Comparison of ENCODE assay signal across 1 cellular context in the genomic region with DNA sequence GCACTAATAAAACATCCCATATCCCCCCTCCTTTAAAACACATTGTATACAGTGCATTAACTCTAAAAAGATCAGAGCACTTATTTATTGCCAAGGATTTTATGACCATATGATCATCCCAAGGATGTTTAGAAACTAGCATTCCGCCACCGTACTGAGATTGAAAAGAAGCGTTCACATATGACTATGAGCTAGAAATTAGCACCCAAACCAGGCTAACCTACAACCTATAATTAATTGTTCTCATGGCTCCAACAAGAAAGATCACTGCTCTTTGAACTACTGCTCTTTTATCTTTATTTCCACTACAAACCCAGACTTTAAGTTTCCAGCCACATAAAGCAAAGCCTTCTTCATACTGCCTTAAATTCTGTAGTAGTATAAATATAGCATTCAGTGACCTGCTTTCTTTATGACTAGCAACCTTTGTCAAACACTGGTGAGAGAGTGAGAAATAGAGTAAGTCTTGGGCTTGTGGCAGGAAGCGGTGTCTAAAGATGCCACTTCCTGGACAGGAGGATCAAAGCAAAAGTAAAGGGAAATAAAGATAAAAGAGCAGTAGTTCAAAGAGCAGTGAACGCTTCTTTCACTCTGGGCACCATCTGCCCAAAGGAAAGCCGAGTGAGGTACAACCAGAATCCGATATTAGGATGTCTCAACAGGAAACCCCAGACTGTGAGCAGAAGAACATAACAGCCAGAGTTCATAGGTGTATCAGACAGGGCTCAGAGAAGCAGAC.
A peak's percentile ranks its signal among the peaks of the same experiment; 100 is the strongest.
TF ChIP-seq lines count a peak whose summit lies in the region.

No MANE protein-coding gene starts in this region.

TF ChIP-seq in GM12878, 131 proteins besides CTCF, POLR2A, EP300 and RAD21 (continued from another document):
- TF ChIP-seq, protein P1, sequence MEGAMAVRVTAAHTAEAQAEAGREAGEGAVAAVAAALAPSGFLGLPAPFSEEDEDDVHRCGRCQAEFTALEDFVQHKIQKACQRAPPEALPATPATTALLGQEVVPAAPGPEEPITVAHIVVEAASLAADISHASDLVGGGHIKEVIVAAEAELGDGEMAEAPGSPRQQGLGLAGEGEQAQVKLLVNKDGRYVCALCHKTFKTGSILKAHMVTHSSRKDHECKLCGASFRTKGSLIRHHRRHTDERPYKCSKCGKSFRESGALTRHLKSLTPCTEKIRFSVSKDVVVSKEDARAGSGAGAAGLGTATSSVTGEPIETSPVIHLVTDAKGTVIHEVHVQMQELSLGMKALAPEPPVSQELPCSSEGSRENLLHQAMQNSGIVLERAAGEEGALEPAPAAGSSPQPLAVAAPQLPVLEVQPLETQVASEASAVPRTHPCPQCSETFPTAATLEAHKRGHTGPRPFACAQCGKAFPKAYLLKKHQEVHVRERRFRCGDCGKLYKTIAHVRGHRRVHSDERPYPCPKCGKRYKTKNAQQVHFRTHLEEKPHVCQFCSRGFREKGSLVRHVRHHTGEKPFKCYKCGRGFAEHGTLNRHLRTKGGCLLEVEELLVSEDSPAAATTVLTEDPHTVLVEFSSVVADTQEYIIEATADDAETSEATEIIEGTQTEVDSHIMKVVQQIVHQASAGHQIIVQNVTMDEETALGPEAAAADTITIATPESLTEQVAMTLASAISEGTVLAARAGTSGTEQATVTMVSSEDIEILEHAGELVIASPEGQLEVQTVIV (IDR thresholded peaks at IDR 0.05; ENCODE audit: borderline replicate concordance, partially characterized antibody) = no peak
- TF ChIP-seq SRF (IDR thresholded peaks at IDR 0.05; ENCODE audit: low read depth in 2 of 2, low read length in 2 of 2) (peak in 1 of 2 experiments; percentile 67; a peak in 1 of 4 replicates), CBX3 (IDR thresholded peaks at IDR 0.05; ENCODE audit: borderline replicate concordance, low read depth) (no peak), NRF1 (conservative IDR thresholded peaks at IDR 0.05; ENCODE audit: low read depth, low read length) (no peak), POU2F2 (IDR thresholded peaks at IDR 0.05; ENCODE audit: borderline replicate concordance, low read depth, low read length) (peak; percentile 43; the same call in 2 of the 3 replicates), SP1 (IDR thresholded peaks at IDR 0.05; ENCODE audit: low read depth, low read length) (peak; percentile 48), SMARCA5 (IDR thresholded peaks at IDR 0.05) (no peak), ZZZ3 (IDR thresholded peaks at IDR 0.05; ENCODE audit: control insufficient read depth, insufficient read length, low read depth) (no peak), SIX5 (IDR thresholded peaks at IDR 0.05; ENCODE audit: low read depth, low read length, severe bottlenecking) (no peak), PML (IDR thresholded peaks at IDR 0.05; ENCODE audit: low read length) (peak; percentile 80), ATF7 (IDR thresholded peaks at IDR 0.05; ENCODE audit: low read depth) (peak; percentile 66)
- TF ChIP-seq, protein P2, sequence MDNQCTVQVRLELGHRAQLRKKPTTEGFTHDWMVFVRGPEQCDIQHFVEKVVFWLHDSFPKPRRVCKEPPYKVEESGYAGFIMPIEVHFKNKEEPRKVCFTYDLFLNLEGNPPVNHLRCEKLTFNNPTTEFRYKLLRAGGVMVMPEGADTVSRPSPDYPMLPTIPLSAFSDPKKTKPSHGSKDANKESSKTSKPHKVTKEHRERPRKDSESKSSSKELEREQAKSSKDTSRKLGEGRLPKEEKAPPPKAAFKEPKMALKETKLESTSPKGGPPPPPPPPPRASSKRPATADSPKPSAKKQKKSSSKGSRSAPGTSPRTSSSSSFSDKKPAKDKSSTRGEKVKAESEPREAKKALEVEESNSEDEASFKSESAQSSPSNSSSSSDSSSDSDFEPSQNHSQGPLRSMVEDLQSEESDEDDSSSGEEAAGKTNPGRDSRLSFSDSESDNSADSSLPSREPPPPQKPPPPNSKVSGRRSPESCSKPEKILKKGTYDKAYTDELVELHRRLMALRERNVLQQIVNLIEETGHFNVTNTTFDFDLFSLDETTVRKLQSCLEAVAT (IDR thresholded peaks at IDR 0.05) = peak; percentile 60; the same call in 1 of the 2 replicates
- TF ChIP-seq, protein P3, sequence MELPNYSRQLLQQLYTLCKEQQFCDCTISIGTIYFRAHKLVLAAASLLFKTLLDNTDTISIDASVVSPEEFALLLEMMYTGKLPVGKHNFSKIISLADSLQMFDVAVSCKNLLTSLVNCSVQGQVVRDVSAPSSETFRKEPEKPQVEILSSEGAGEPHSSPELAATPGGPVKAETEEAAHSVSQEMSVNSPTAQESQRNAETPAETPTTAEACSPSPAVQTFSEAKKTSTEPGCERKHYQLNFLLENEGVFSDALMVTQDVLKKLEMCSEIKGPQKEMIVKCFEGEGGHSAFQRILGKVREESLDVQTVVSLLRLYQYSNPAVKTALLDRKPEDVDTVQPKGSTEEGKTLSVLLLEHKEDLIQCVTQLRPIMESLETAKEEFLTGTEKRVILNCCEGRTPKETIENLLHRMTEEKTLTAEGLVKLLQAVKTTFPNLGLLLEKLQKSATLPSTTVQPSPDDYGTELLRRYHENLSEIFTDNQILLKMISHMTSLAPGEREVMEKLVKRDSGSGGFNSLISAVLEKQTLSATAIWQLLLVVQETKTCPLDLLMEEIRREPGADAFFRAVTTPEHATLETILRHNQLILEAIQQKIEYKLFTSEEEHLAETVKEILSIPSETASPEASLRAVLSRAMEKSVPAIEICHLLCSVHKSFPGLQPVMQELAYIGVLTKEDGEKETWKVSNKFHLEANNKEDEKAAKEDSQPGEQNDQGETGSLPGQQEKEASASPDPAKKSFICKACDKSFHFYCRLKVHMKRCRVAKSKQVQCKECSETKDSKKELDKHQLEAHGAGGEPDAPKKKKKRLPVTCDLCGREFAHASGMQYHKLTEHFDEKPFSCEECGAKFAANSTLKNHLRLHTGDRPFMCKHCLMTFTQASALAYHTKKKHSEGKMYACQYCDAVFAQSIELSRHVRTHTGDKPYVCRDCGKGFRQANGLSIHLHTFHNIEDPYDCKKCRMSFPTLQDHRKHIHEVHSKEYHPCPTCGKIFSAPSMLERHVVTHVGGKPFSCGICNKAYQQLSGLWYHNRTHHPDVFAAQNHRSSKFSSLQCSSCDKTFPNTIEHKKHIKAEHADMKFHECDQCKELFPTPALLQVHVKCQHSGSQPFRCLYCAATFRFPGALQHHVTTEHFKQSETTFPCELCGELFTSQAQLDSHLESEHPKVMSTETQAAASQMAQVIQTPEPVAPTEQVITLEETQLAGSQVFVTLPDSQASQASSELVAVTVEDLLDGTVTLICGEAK (IDR thresholded peaks at IDR 0.05; ENCODE audit: borderline replicate concordance) = no peak
